Comparison of ENCODE assay signal across 1 cellular context in the genomic region with DNA sequence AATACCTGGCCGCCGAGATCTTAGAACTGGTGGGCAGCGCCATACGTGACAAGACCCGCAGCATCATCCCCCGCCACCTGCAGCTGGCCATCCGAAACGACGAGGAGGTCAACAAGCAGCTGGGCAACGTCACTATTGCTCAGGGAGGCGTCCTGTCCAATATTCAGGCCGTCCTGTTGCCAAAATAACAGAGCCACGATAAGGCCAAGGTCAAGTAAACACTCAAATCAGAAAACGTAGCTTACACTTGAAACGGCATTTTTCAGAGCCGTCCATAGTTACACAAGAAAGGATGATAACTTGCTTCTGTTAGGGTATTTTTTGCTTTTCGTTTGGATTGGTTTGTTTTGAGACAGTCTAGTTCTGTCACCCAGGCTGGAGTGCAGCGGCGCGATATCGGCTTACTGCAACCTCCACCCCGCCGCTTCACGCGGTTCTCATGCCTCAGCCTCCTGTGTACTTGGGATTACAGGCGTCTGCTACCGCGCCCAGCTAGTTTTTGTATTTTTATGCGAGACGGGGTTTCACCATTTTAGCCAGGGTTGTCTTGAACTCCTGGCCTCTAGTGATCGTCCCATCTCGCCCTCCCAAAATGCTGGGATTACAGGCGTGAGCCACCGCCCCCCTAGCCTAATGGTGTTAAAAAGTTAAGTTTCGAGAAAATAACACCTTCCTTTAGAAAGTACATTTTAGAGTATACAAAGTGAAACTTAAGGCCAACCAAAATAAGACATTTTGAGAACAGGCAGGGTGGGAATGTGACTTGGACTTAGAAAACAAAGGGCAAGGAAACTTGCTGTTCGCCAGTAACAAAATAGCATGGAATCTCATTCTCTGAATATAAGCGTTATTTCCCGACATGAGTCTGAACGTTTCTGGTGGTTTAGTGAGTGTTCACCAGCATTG.
TF ChIP-seq lines count a peak whose summit lies in the region.

No MANE protein-coding gene starts in this region.

TF ChIP-seq in SK-N-SH treated with all-trans-retinoic acid at 6 μM for 48 hours, 23 proteins besides CTCF, POLR2A, EP300 and RAD21 (continued from another document):
- TF ChIP-seq TSHZ2 (CRISPR knock-in tag; IDR thresholded peaks at IDR 0.05) = no peak
